In the genomic region with DNA sequence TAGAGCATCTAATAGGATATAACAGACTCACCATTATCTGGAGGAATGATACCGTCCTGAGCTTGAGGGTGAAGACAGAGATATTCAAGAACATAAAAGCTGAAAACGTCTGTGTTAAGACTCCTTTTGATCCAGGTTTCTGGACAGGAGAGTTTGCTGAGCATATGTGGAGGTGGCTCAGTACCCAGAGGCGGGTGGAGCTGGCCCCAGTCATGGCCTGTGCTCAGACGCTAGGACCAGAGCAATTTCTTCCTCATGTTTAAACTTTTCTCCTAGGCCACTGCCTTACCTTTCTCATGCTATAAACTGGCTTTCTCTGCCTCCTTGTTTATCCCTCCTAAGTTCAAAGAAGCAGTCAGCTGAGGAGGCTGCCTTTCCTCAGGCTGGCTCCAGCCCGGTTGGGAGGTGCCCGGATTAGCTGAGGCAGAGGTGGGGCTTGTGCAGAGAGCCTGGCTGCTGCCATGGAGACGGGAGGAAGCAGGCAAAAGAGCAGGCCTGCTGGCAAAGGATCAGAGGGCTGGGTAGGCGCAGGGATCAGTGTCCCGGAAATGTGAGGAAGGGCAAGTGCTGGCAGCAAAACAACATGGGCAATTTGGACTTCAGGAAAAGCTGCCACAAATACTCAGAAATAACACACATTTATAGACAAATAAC, we compare ENCODE assay signal across 8 cellular contexts. TPM values are rescaled to one million over a fixed set of nuclear protein-coding genes. Genes with fewer than 3 reads are reported as not detected.
DNase-seq lines count a peak whose midpoint lies in the region; ATAC-seq and TF ChIP-seq lines count a peak whose summit lies in the region.

No MANE protein-coding gene starts in this region.

- H3K4me3 ChIP-seq in HFF-Myc (replicated peaks; ENCODE audit: low read depth, low read length): no peak overlapping the region
- H3K4me3 ChIP-seq in CD4-positive, alpha-beta memory T cell (ENCODE audit: low read length in 2 of 2): no peak overlapping the region

- H3K27me3 ChIP-seq in foreskin keratinocyte: no peaks in the 10 kb centered on the region
- H3K27me3 ChIP-seq in CD4-positive, alpha-beta memory T cell (ENCODE audit: insufficient read depth, low read length): no peaks in the 10 kb centered on the region

- no peaks in the 10 kb centered on the region for H3K9me3 ChIP-seq in CD4-positive, alpha-beta memory T cell (ENCODE audit: control insufficient read depth in 1 of 2, low read length in 2 of 2)

- DNase-seq in HFF-Myc (ENCODE audit: extremely low read depth, low read depth) (peak; percentile 85), SW 1271 (lab: John Stamatoyannopoulos, UW) (peak; percentile 11 to 79), foreskin keratinocyte (peak; percentile 47 to 69), nucleus accumbens (lab: John Stamatoyannopoulos, UW) (peak in 51 of 56 donors; percentile 7 to 87 (median 59)), DMS114 treated with DMSO at 0.1 percent for 48 hours (lab: John Stamatoyannopoulos, UW; ENCODE audit: unreplicated experiment) (no peak), RKO (ENCODE audit: low spot score) (no peak)
- no peak for DNase-seq in activated T-cell treated with anti-CD3 and anti-CD28 coated beads, Interleukin-2, amount 50 U/mL, for 1 hour
- DNase-seq in CD4-positive, alpha-beta memory T cell: no peak

- CTCF ChIA-PET in CD4-positive, alpha-beta memory T cell (lab: Charles Lee; ENCODE audit: partially characterized antibody): interaction anchor here (1.2 kb wide), 1 partner anchor 58 kb away, joined by 3 read pairs; no protein-coding TSS in a partner anchor

- peaks cover 0 to 2% (median 0%) of the 10 kb centered on the region in 4 donors for H3K4me1 Mint-ChIP-seq in CD4-positive, alpha-beta memory T cell

- POLR2A ChIA-PET in CD4-positive, alpha-beta memory T cell (lab: Charles Lee; ENCODE audit: partially characterized antibody): no interaction called here

- no peak overlapping the region for H3K27ac Mint-ChIP-seq in CD4-positive, alpha-beta memory T cell

- ATAC-seq in foreskin keratinocyte: peak; percentile 94

- peaks cover 29% of the 10 kb centered on the region for H3K36me3 ChIP-seq in CD4-positive, alpha-beta memory T cell (ENCODE audit: insufficient read depth, low read length)

- H3K27ac ChIP-seq in foreskin keratinocyte: no peak overlapping the region
- H3K27ac ChIP-seq in CD4-positive, alpha-beta memory T cell (ENCODE audit: low read depth, low read length): no peak overlapping the region

- H3K4me1 ChIP-seq in foreskin keratinocyte: peaks cover 4% of the 10 kb centered on the region
- H3K4me1 ChIP-seq in CD4-positive, alpha-beta memory T cell (ENCODE audit: insufficient read depth, low read length): no peaks in the 10 kb centered on the region

- no peaks in the 10 kb centered on the region for H3K27me3 Mint-ChIP-seq in CD4-positive, alpha-beta memory T cell

- intact Hi-C loops in CD4-positive, alpha-beta memory T cell (cut with micrococcal nuclease): no loop called here

- no peak for TF ChIP-seq CTCF in HFF-Myc (IDR thresholded peaks at IDR 0.05; ENCODE audit: low read depth, low read length, missing control alignments)
- no peak for TF ChIP-seq CTCF in foreskin keratinocyte (conservative IDR thresholded peaks at IDR 0.05)

- no peaks in the 10 kb centered on the region for H3K9me3 Mint-ChIP-seq in CD4-positive, alpha-beta memory T cell

- peaks cover 26 to 46% of the 10 kb centered on the region in 2 donors for H3K36me3 Mint-ChIP-seq in CD4-positive, alpha-beta memory T cell

- H3K4me3 Mint-ChIP-seq in CD4-positive, alpha-beta memory T cell: no peak overlapping the region

RNA-seq across cellular contexts. Expression of gene COA8, which starts 13.7 kb away (rescaled TPM):
- total RNA-seq in foreskin keratinocyte: 46.2 and 46.5 TPM in 2 replicates
- polyA plus RNA-seq in foreskin keratinocyte: 76.4 and 88.0 TPM in 2 replicates
- total RNA-seq in CD4-positive, alpha-beta memory T cell: 10 to 100 TPM; 26.1 to 29.2 TPM
- 10 to 100 TPM; 52.9 to 63.9 TPM for polyA plus RNA-seq in CD4-positive, alpha-beta memory T cell

RNA-seq across cellular contexts. Expression of gene BAG5, which starts 14.0 kb away (rescaled TPM):
- 25.7 and 28.0 TPM in 2 replicates for total RNA-seq in foreskin keratinocyte
- 9.0 and 11.1 TPM in 2 replicates for polyA plus RNA-seq in foreskin keratinocyte
- total RNA-seq in CD4-positive, alpha-beta memory T cell: 10 to 100 TPM; 37.0 to 37.1 TPM
- polyA plus RNA-seq in CD4-positive, alpha-beta memory T cell: 10 to 100 TPM; 33.1 to 39.5 TPM

RNA-seq across cellular contexts. Expression of gene TRMT61A, which starts 47.5 kb away (rescaled TPM):
- 12.0 and 14.1 TPM in 2 replicates for total RNA-seq in foreskin keratinocyte
- 13.8 and 14.9 TPM in 2 replicates for polyA plus RNA-seq in foreskin keratinocyte
- total RNA-seq in CD4-positive, alpha-beta memory T cell: 10 to 100 TPM; 14.0 TPM
- polyA plus RNA-seq in CD4-positive, alpha-beta memory T cell: 1 to 10 TPM; 4.6 to 9.3 TPM

RNA-seq across cellular contexts. Expression of gene KLC1, which starts 52.5 kb away (rescaled TPM):
- total RNA-seq in foreskin keratinocyte: 113 and 118 TPM in 2 replicates
- polyA plus RNA-seq in foreskin keratinocyte: 66.8 and 77.5 TPM in 2 replicates
- total RNA-seq in CD4-positive, alpha-beta memory T cell: 100 to 1,000 TPM; 242 to 278 TPM
- polyA plus RNA-seq in CD4-positive, alpha-beta memory T cell: 10 to 100 TPM; 31.8 to 88.9 TPM

RNA-seq across cellular contexts. Expression of gene CKB, which starts 53.9 kb away (rescaled TPM):
- total RNA-seq in foreskin keratinocyte: 1.8 and 4.1 TPM in 2 replicates
- 4.4 and 7.1 TPM in 2 replicates for polyA plus RNA-seq in foreskin keratinocyte
- 1 to 10 TPM; 2.8 to 3.0 TPM for total RNA-seq in CD4-positive, alpha-beta memory T cell
- polyA plus RNA-seq in CD4-positive, alpha-beta memory T cell: 1 to 10 TPM; 2.0 to 2.1 TPM

Comparison
In these comparisons a context has a peak if more than half of its experiments do, and no peak if none do; other contexts are left out.
1. DNase-seq: peak in HFF-Myc (single experiment), SW 1271 (2 of 2), foreskin keratinocyte (2 of 2) and nucleus accumbens (51 of 56); none in DMS114 treated with DMSO at 0.1 percent for 48 hours (single experiment), activated T-cell treated with anti-CD3 and anti-CD28 coated beads, Interleukin-2, amount 50 U/mL, for 1 hour (single experiment), CD4-positive, alpha-beta memory T cell (0 of 5) and RKO (single experiment).